27 cellular contexts compared by ENCODE assay signal in genomic region chr13:101858869-101859268, GRCh38.
"Had no signal": no experiment of that assay in that cellular context is flagged by ENCODE, and none has a peak within 500 bp of the region (broad histone marks: within the 10 kb centered on the region; RNA-seq: fewer than 3 reads in every experiment).

No MANE protein-coding gene starts in this region.

- H3K27ac ChIP-seq: stomach, suprapubic skin, testis, thoracic aorta, thyroid gland, tibial artery, tibial nerve, transverse colon, upper lobe of left lung, upper lobe of right lung, uterus, vagina had no signal

- H3K4me3 ChIP-seq: stomach, suprapubic skin, testis, thoracic aorta, thyroid gland, tibial artery, tibial nerve, transverse colon, upper lobe of left lung, upper lobe of right lung, uterus, vagina had no signal

- FAIRE-seq: urothelium cell line had no signal

- ATAC-seq: stimulated activated effector memory CD8-positive, alpha-beta T cell treated with anti-CD3 and anti-CD28 coated beads, Interleukin-12 subunit alpha, Interleukin-12 subunit beta, amount 100 ng/mL, for 72 hours; stimulated activated memory B cell treated with anti-CD40 and anti-IgM and Interleukin-4, amounts not matched to agents 10 μg/mL and 1 μg/mL and 100 μg/mL, for 72 hours; stimulated activated naive B cell treated with anti-CD40 and anti-IgM and Interleukin-4, amounts not matched to agents 10 μg/mL and 1 μg/mL and 100 μg/mL, for 72 hours; stimulated activated naive CD8-positive, alpha-beta T cell treated with anti-CD3 and anti-CD28 coated beads, Interleukin-15, amount 100 ng/mL, for 72 hours; stimulated activated naive CD8-positive, alpha-beta T cell treated with anti-CD3 and anti-CD28 coated beads, Interleukin-15, Interleukin-2, amounts not matched to agents 100 U/mL and 50 U/mL, for 24 hours; upper lobe of right lung had no signal

- DNase-seq: stimulated activated CD4-positive, alpha-beta T cell treated with anti-CD3 and anti-CD28 coated beads, Interleukin-2, amount 100 ng/mL, for 48 hours; stimulated activated CD4-positive, alpha-beta T cell treated with anti-CD3 and anti-CD28 coated beads, Interleukin-4, amount 100 ng/mL, for 1 hour; stimulated activated CD4-positive, alpha-beta T cell treated with anti-CD3 and anti-CD28 coated beads, Interleukin-4, amount 100 ng/mL, for 24 hours; stimulated activated CD4-positive, alpha-beta T cell treated with anti-CD3 and anti-CD28 coated beads, Interleukin-4, amount 100 ng/mL, for 4 hours; stimulated activated CD8-positive, alpha-beta memory T cell treated with anti-CD3 and anti-CD28 coated beads, Interleukin-4, amount 100 ng/mL, for 48 hours; stimulated activated naive B cell treated with anti-CD40 and anti-IgM and Interleukin-4, amounts not matched to agents 10 μg/mL and 1 μg/mL and 100 μg/mL, for 72 hours; stimulated activated naive CD4-positive, alpha-beta T cell; stimulated activated naive CD4-positive, alpha-beta T cell treated with Interleukin-2 at 50 U/mL for 16 hours; stimulated activated naive CD8-positive, alpha-beta T cell treated with anti-CD3 and anti-CD28 coated beads, Interleukin-15, amount 100 ng/mL, for 72 hours; stimulated activated naive CD8-positive, alpha-beta T cell treated with anti-CD3 and anti-CD28 coated beads, Interleukin-15, Interleukin-2, amounts not matched to agents 100 U/mL and 50 U/mL, for 24 hours; stomach; substantia nigra; testis; thyroid gland; tibial artery; transverse colon; trophoblast cell; upper lobe of left lung; upper lobe of right lung; uterus had no signal

- H3K27me3 ChIP-seq: stomach, suprapubic skin, testis, thyroid gland, tibial artery, tibial nerve, transverse colon, upper lobe of left lung, upper lobe of right lung, uterus, vagina had no signal

- H3K9me3 ChIP-seq: stomach, suprapubic skin, testis, thoracic aorta, thyroid gland, tibial artery, tibial nerve, transverse colon, upper lobe of left lung, upper lobe of right lung, uterus, vagina had no signal

- H3K4me1 ChIP-seq: stomach, suprapubic skin, testis, thyroid gland, tibial artery, tibial nerve, transverse colon, upper lobe of left lung, upper lobe of right lung, uterus, vagina had no signal

- H3K36me3 ChIP-seq: stomach, suprapubic skin, thoracic aorta, thyroid gland, tibial artery, tibial nerve, transverse colon, upper lobe of left lung, upper lobe of right lung, uterus, vagina had no signal
